In genomic region chr14:21749306-21749868, GRCh38 we compare ENCODE assay signal across 13 cellular contexts.
A peak's percentile ranks its signal among the peaks of the same experiment; 100 is the strongest.
DNase-seq lines count a peak whose midpoint lies in the region; ATAC-seq and TF ChIP-seq lines count a peak whose summit lies in the region.
"Had no signal": no experiment of that assay in that cellular context is flagged by ENCODE, and none has a peak within 500 bp of the region (broad histone marks: within the 10 kb centered on the region; RNA-seq: fewer than 3 reads in every experiment).

No MANE protein-coding gene starts in this region.

- TF ChIP-seq CTCF in PC-3 (conservative IDR thresholded peaks at IDR 0.05; ENCODE audit: low read depth, low read length) (no peak), right atrium auricular region (IDR thresholded peaks at IDR 0.05) (no peak)

- no peak overlapping the region for H2AFZ ChIP-seq in PC-3 (ENCODE audit: low read length)

- H3K9ac ChIP-seq in SK-N-MC (ENCODE audit: insufficient read length) (no peak overlapping the region), PC-3 (ENCODE audit: low read length) (no peak overlapping the region)

- H3K79me2 ChIP-seq in PC-3 (ENCODE audit: low read length): no peaks in the 10 kb centered on the region

- H3K27ac ChIP-seq in SK-N-MC (no peak overlapping the region), PC-3 (ENCODE audit: low read length) (no peak overlapping the region), right atrium auricular region (no peak overlapping the region)
- H3K27ac ChIP-seq: left lung, neutrophil, vagina had no signal

- no TSS peak for BruUV-seq in PC-3 (replicated peaks; lab: Mats Ljungman, UMichigan)

- no peaks in the 10 kb centered on the region for H3K36me3 ChIP-seq in SK-N-MC (ENCODE audit: insufficient read depth, low read length)
- H3K36me3 ChIP-seq in PC-3 (ENCODE audit: low read depth, low read length): no peaks in the 10 kb centered on the region
- no peaks in the 10 kb centered on the region for H3K36me3 ChIP-seq in right atrium auricular region
- H3K36me3 ChIP-seq: left lung, neutrophil, vagina had no signal

- H3K4me2 ChIP-seq in PC-3 (ENCODE audit: low read length): no peak overlapping the region

- peaks cover 6% of the 10 kb centered on the region for H3K4me1 Mint-ChIP-seq in central memory CD8-positive, alpha-beta T cell

- peak; percentile 19 for ATAC-seq in central memory CD8-positive, alpha-beta T cell (replicated peaks; ENCODE audit: extremely low read depth, poor library complexity, severe bottlenecking)
- no peak for ATAC-seq in PC-3

- intact Hi-C loops in PC-3 (cut with micrococcal nuclease): no loop called here

- POLR2A ChIA-PET in PC-3 (lab: Charles Lee; ENCODE audit: unreplicated experiment): no interaction called here

- no peaks in the 10 kb centered on the region for H3K9me2 ChIP-seq in PC-3 (replicated peaks; ENCODE audit: low read length)

- H3K4me1 ChIP-seq in PC-3 (ENCODE audit: insufficient read depth, low read length) (no peaks in the 10 kb centered on the region), right atrium auricular region (no peaks in the 10 kb centered on the region)
- H3K4me1 ChIP-seq: left lung, vagina had no signal

- H3K27me3 Mint-ChIP-seq in central memory CD8-positive, alpha-beta T cell: peaks cover 48% of the 10 kb centered on the region

- H3K4me3 Mint-ChIP-seq in central memory CD8-positive, alpha-beta T cell: peak overlapping the region; percentile 54

- CTCF ChIA-PET in PC-3 (lab: Charles Lee): no interaction called here

- H4K20me1 ChIP-seq in PC-3 (ENCODE audit: low read length): no peaks in the 10 kb centered on the region

- H3K27me3 ChIP-seq in PC-3 (ENCODE audit: low read length) (peaks cover 46% of the 10 kb centered on the region), right atrium auricular region (no peaks in the 10 kb centered on the region)
- H3K27me3 ChIP-seq: left lung, vagina had no signal

- H3K9me3 Mint-ChIP-seq in central memory CD8-positive, alpha-beta T cell: no peaks in the 10 kb centered on the region

- H3K9me3 ChIP-seq in SK-N-MC (ENCODE audit: low read depth, low read length) (no peaks in the 10 kb centered on the region), PC-3 (ENCODE audit: low read length) (no peaks in the 10 kb centered on the region), right atrium auricular region (no peaks in the 10 kb centered on the region)
- H3K9me3 ChIP-seq: left lung, neutrophil, vagina had no signal

- no peak overlapping the region for H3K27ac Mint-ChIP-seq in central memory CD8-positive, alpha-beta T cell (ENCODE audit: low read depth)

- H3F3A ChIP-seq in PC-3 (ENCODE audit: low read length, unreplicated experiment): no peaks in the 10 kb centered on the region

- H3K36me3 Mint-ChIP-seq in central memory CD8-positive, alpha-beta T cell (ENCODE audit: insufficient read depth): no peaks in the 10 kb centered on the region

- peak in 4 of 6 experiments; percentile 7 to 26 (median 20) for DNase-seq in stimulated activated naive CD4-positive, alpha-beta T cell (lab: John Stamatoyannopoulos, UW)
- DNase-seq in stimulated activated naive CD4-positive, alpha-beta T cell treated with Interleukin-2 at 50 U/mL for 16 hours (lab: John Stamatoyannopoulos, UW): no peak
- no peak for DNase-seq in SK-N-MC (ENCODE audit: low read depth, low spot score)
- DNase-seq in central memory CD8-positive, alpha-beta T cell (ENCODE audit: low spot score in 2 of 2): no peak
- DNase-seq in stimulated activated CD4-positive, alpha-beta T cell treated with anti-CD3 and anti-CD28 coated beads, Interleukin-1b, Interleukin-23, amount 100 ng/mL, for 48 hours: no peak
- DNase-seq in PC-3: no peak
- no peak for DNase-seq in right atrium auricular region (ENCODE audit: low spot score)
- DNase-seq: aorta, DMS 273 treated with DMSO at 0.1 percent for 48 hours, left lung had no signal

- H3K4me3 ChIP-seq in SK-N-MC (0 out of 2 replicates have a peak overlapping the region, but pooled peaks have one; percentile 14), PC-3 (ENCODE audit: low read length) (no peak overlapping the region), right atrium auricular region (no peak overlapping the region)
- H3K4me3 ChIP-seq: GM12878, left lung, vagina had no signal

Comparison
In these comparisons a context has a peak if more than half of its experiments do, and no peak if none do; other contexts are left out.
1. DNase-seq: peak in stimulated activated naive CD4-positive, alpha-beta T cell (4 of 6); none in stimulated activated naive CD4-positive, alpha-beta T cell treated with Interleukin-2 at 50 U/mL for 16 hours (single experiment), SK-N-MC (single experiment), central memory CD8-positive, alpha-beta T cell (0 of 2), stimulated activated CD4-positive, alpha-beta T cell treated with anti-CD3 and anti-CD28 coated beads, Interleukin-1b, Interleukin-23, amount 100 ng/mL, for 48 hours (single experiment), PC-3 (single experiment) and right atrium auricular region (single experiment).